ENCODE assay signal across 19 cellular contexts in genomic region chr1:19064906-19065450, GRCh38.
A peak's percentile ranks its signal among the peaks of the same experiment; 100 is the strongest.
DNase-seq lines count a peak whose midpoint lies in the region; ATAC-seq, FAIRE-seq and TF ChIP-seq lines count a peak whose summit lies in the region.
"Had no signal": no experiment of that assay in that cellular context is flagged by ENCODE, and none has a peak within 500 bp of the region (broad histone marks: within the 10 kb centered on the region; RNA-seq: fewer than 3 reads in every experiment).

No MANE protein-coding gene starts in this region.

- DNase-seq in A549 (ENCODE audit: low read depth in 1 of 2, low spot score in 1 of 2) (no peak), RWPE1 (ENCODE audit: low spot score) (no peak), right lobe of liver (no peak), HEK293T (ENCODE audit: extremely low spot score) (no peak), foreskin melanocyte (no peak), NCI-H2081 (lab: John Stamatoyannopoulos, UW) (no peak), DMS53 treated with DMSO at 0.1 percent for 48 hours (lab: John Stamatoyannopoulos, UW; ENCODE audit: unreplicated experiment) (no peak)
- DNase-seq: 8988T; ACHN; C1 segment of cervical spinal cord; CD8-positive, alpha-beta T cell; COR-L47; DMS153; DND-41; GDM1; HCEC 1CT had no signal

- CTCF ChIA-PET in A549 (lab: Yijun Ruan, JAX) = interaction anchor here (2.0 to 2.7 kb wide), 2 partner anchors 158 to 181 kb away, joined by 4 to 5 read pairs; no protein-coding TSS in a partner anchor
- CTCF ChIA-PET in RWPE1 (lab: Yijun Ruan, JAX) = no interaction called here
- CTCF ChIA-PET in HEK293T (lab: Yijun Ruan, JAX) = no interaction called here

- POLR2A ChIA-PET in A549 (lab: Yijun Ruan, JAX) = no interaction called here
- POLR2A ChIA-PET in RWPE1 (lab: Yijun Ruan, JAX; ENCODE audit: low non-redundant PET) = no interaction called here
- POLR2A ChIA-PET in HEK293T (lab: Yijun Ruan, JAX) = no interaction called here

- H3K27ac ChIP-seq in A549 (peak overlapping the region; percentile 80 to 89; a peak in 4 of 6 replicates), RWPE1 (peak overlapping the region; percentile 85), right lobe of liver (peak overlapping the region; percentile 85 to 96 (median 87)), skin epidermis (peak overlapping the region in 13 of 21 experiments; percentile 15 to 79 (median 29))

- no peak for TF ChIP-seq CTCF in A549 (IDR thresholded peaks at IDR 0.05)
- no peak for TF ChIP-seq CTCF in RWPE1 (conservative IDR thresholded peaks at IDR 0.05; ENCODE audit: low read depth)
- TF ChIP-seq CTCF in right lobe of liver (IDR thresholded peaks at IDR 0.05) = no peak

- ATAC-seq in A549 (no peak), right lobe of liver (no peak)
- ATAC-seq: CD8-positive, alpha-beta T cell had no signal

- H3K9me3 ChIP-seq in A549 = no peaks in the 10 kb centered on the region
- H3K9me3 ChIP-seq in right lobe of liver = no peaks in the 10 kb centered on the region

- intact Hi-C loops in right lobe of liver (cut with DNase I) = loop anchor here in 1 of 2 donors (5.0 kb wide), 1 partner anchor 53 kb away; no protein-coding TSS in a partner anchor

- H3K27me3 ChIP-seq in right lobe of liver = no peaks in the 10 kb centered on the region

- no peak for FAIRE-seq in A549 (lab: Jason Lieb, UNC)
- FAIRE-seq: D721Med, H1 had no signal

- TF ChIP-seq POLR2A in A549 (IDR thresholded peaks at IDR 0.05; ENCODE audit: low read length) (no peak), right lobe of liver (IDR thresholded peaks at IDR 0.05) (no peak)

- 80% methylated on average over 1 of the region's 16 CpGs for WGBS in A549 (ENCODE audit: missing lambda C conversion rate)
- WGBS in right lobe of liver (ENCODE audit: insufficient coverage, low coverage, low lambda C conversion rate, missing lambda C conversion rate) = 94% methylated on average over 7 of the region's 16 CpGs

- no peak overlapping the region for H3K4me2 ChIP-seq in A549

- no peaks in the 10 kb centered on the region for H3K36me3 ChIP-seq in right lobe of liver

- TF ChIP-seq RAD21 in A549 (conservative IDR thresholded peaks at IDR 0.05 in 1 of 2, IDR thresholded peaks at IDR 0.05 in 1 of 2) = no peak

- peaks cover 34% of the 10 kb centered on the region for H3K4me1 ChIP-seq in A549
- H3K4me1 ChIP-seq in right lobe of liver = peaks cover 0 to 56% (median 26%) of the 10 kb centered on the region in 4 donors

- H3K4me3 ChIP-seq in A549 = no peak overlapping the region
- no peak overlapping the region for H3K4me3 ChIP-seq in right lobe of liver
- H3K4me3 ChIP-seq in skin epidermis = no peak overlapping the region

- no peak for TF ChIP-seq EP300 in A549 (IDR thresholded peaks at IDR 0.05)

TF ChIP-seq in A549, 52 proteins besides CTCF, POLR2A, EP300 and RAD21:
- TF ChIP-seq ZNF302 (CRISPR knock-in tag; IDR thresholded peaks at IDR 0.05) = no peak
- no peak for TF ChIP-seq PHF8 (IDR thresholded peaks at IDR 0.05; ENCODE audit: borderline replicate concordance, low read depth)
- TF ChIP-seq, protein P1, sequence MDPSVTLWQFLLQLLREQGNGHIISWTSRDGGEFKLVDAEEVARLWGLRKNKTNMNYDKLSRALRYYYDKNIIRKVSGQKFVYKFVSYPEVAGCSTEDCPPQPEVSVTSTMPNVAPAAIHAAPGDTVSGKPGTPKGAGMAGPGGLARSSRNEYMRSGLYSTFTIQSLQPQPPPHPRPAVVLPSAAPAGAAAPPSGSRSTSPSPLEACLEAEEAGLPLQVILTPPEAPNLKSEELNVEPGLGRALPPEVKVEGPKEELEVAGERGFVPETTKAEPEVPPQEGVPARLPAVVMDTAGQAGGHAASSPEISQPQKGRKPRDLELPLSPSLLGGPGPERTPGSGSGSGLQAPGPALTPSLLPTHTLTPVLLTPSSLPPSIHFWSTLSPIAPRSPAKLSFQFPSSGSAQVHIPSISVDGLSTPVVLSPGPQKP (IDR thresholded peaks at IDR 0.05; ENCODE audit: low read depth, low read length) = no peak
TF ChIP-seq in A549: peak in this region for 0.

TF ChIP-seq in HEK293T, 16 proteins besides CTCF, POLR2A, EP300 and RAD21:
- TF ChIP-seq TARDBP (IDR thresholded peaks at IDR 0.05) (no peak), ELF4 (IDR thresholded peaks at IDR 0.05) (no peak), ZNF384 (IDR thresholded peaks at IDR 0.05) (no peak), ARNT (IDR thresholded peaks at IDR 0.05) (no peak), HDGF (IDR thresholded peaks at IDR 0.05; ENCODE audit: borderline replicate concordance) (no peak), FOXM1 (IDR thresholded peaks at IDR 0.05; ENCODE audit: borderline replicate concordance) (no peak), BHLHE40 (IDR thresholded peaks at IDR 0.05; ENCODE audit: borderline replicate concordance) (no peak), FOXK2 (IDR thresholded peaks at IDR 0.05) (no peak), LEF1 (IDR thresholded peaks at IDR 0.05; ENCODE audit: borderline replicate concordance) (no peak), SP1 (IDR thresholded peaks at IDR 0.05) (no peak), CTBP1 (IDR thresholded peaks at IDR 0.05; ENCODE audit: borderline replicate concordance) (no peak), L3MBTL2 (conservative IDR thresholded peaks at IDR 0.05) (no peak), FOXA1 (IDR thresholded peaks at IDR 0.05) (no peak), SUZ12 (IDR thresholded peaks at IDR 0.05) (no peak), NFRKB (IDR thresholded peaks at IDR 0.05) (no peak)
- TF ChIP-seq, protein P2, sequence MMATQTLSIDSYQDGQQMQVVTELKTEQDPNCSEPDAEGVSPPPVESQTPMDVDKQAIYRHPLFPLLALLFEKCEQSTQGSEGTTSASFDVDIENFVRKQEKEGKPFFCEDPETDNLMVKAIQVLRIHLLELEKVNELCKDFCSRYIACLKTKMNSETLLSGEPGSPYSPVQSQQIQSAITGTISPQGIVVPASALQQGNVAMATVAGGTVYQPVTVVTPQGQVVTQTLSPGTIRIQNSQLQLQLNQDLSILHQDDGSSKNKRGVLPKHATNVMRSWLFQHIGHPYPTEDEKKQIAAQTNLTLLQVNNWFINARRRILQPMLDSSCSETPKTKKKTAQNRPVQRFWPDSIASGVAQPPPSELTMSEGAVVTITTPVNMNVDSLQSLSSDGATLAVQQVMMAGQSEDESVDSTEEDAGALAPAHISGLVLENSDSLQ (IDR thresholded peaks at IDR 0.05) = no peak

Comparison
In these comparisons a context has a peak if more than half of its experiments do, and no peak if none do; other contexts are left out.
1. H3K27ac ChIP-seq: peak in every context shown above with its lines; median percentile 87 in right lobe of liver; 85 in RWPE1; 84 in A549; 29 in skin epidermis.